In genomic region chr1:156692958-156693857, GRCh38 we compare ENCODE assay signal across 9 cellular contexts. TPM values are rescaled to one million over a fixed set of nuclear protein-coding genes. Genes with fewer than 3 reads are reported as not detected.
A peak's percentile ranks its signal among the peaks of the same experiment; 100 is the strongest.
DNase-seq lines count a peak whose midpoint lies in the region; ATAC-seq, FAIRE-seq and TF ChIP-seq lines count a peak whose summit lies in the region.
"Had no signal": no experiment of that assay in that cellular context is flagged by ENCODE, and none has a peak within 500 bp of the region (broad histone marks: within the 10 kb centered on the region; RNA-seq: fewer than 3 reads in every experiment).

No MANE protein-coding gene starts in this region.

- in situ Hi-C loops in K562 (cut with MboI) = no loop called here

- 0 out of 3 replicates have a peak, but pooled peaks cover 3% of the 10 kb centered on the region for H3K79me2 ChIP-seq in K562 (ENCODE audit: control insufficient read depth, insufficient read depth, low read length)

- ATAC-seq in K562 (peak; percentile 72), mucosa of descending colon (peak; percentile 18), left lobe of liver (no peak), GM18502 (IDR thresholded peaks at IDR 0.05; ENCODE audit: poor library complexity, unreplicated experiment) (no peak)
- ATAC-seq in activated CD4-positive, alpha-beta T cell treated with anti-CD3 and anti-CD28 coated beads for 36 hours = no peak

- H4K20me1 ChIP-seq in K562 (replicated peaks; ENCODE audit: control insufficient read depth, insufficient read depth, low read length) = no peaks in the 10 kb centered on the region

- TF ChIP-seq POLR2A in K562 (conservative IDR thresholded peaks at IDR 0.05) = peak; percentile 80

- peak overlapping the region; percentile 72 for H3K4me2 ChIP-seq in K562 (ENCODE audit: insufficient read depth, low read length)

- peak; percentile 89 for DNase-seq in DMS79 (lab: John Stamatoyannopoulos, UW)
- peak; percentile 98 to 99 for DNase-seq in NCI-H187 (lab: John Stamatoyannopoulos, UW)
- peak; percentile 80 to 89 (median 81) for DNase-seq in K562 (ENCODE audit: extremely low read depth in 1 of 4, low spot score in 3 of 4)
- peak in 1 of 3 donors; percentile 44 for DNase-seq in mucosa of descending colon
- no peak for DNase-seq in NOMO-1 treated with dmso at 0.1 percent for 144 hours (lab: John Stamatoyannopoulos, UW; ENCODE audit: unreplicated experiment)
- DNase-seq in left lobe of liver (ENCODE audit: low spot score) = no peak
- DNase-seq in activated CD4-positive, alpha-beta T cell treated with anti-CD3 and anti-CD28 coated beads for 36 hours = no peak

- H3K9me3 ChIP-seq in K562 (replicated peaks; ENCODE audit: control insufficient read depth, insufficient read depth, low read depth, low read length) (no peaks in the 10 kb centered on the region), mucosa of descending colon (no peaks in the 10 kb centered on the region)
- H3K9me3 ChIP-seq: right atrium auricular region had no signal

- H3K36me3 Mint-ChIP-seq in activated CD4-positive, alpha-beta T cell treated with anti-CD3 and anti-CD28 coated beads for 36 hours (ENCODE audit: low read depth) = no peaks in the 10 kb centered on the region

- CTCF ChIA-PET in K562 (lab: Yijun Ruan, JAX; ENCODE audit: low intra/inter-chr PET ratio) = interaction anchor here (0.8 to 6.6 kb wide), 3 partner anchors 13 to 168 kb away, joined by 3 to 143 read pairs (median 4); partner anchors contain the start of genes CRABP2, ISG20L2, METTL25B and NTRK1
- CTCF ChIA-PET in activated CD4-positive, alpha-beta T cell treated with anti-CD3 and anti-CD28 coated beads for 36 hours (lab: Charles Lee) = interaction anchor here (1.0 to 2.8 kb wide), 4 partner anchors 23 to 196 kb away, joined by 3 to 12 read pairs (median 3); no protein-coding TSS in a partner anchor

- H3K27me3 ChIP-seq in K562 (ENCODE audit: control insufficient read depth in 2 of 2, insufficient read depth in 2 of 2, low read length in 2 of 2) = no peaks in the 10 kb centered on the region

- POLR2A ChIA-PET in K562 (lab: Yijun Ruan, JAX) = interaction anchor here (0.6 to 5.9 kb wide), 7 partner anchors 14 to 165 kb away, joined by 3 to 60 read pairs (median 4); partner anchors contain the start of genes ISG20L2 and METTL25B
- POLR2A ChIA-PET in activated CD4-positive, alpha-beta T cell treated with anti-CD3 and anti-CD28 coated beads for 36 hours (lab: Charles Lee) = no interaction called here

- no peaks in the 10 kb centered on the region for H3K36me3 ChIP-seq in K562 (ENCODE audit: control insufficient read depth, insufficient read depth, low read length)
- H3K36me3 ChIP-seq in mucosa of descending colon (ENCODE audit: low read depth) = no peaks in the 10 kb centered on the region
- H3K36me3 ChIP-seq: right atrium auricular region had no signal

- H3K9me1 ChIP-seq in K562 (ENCODE audit: control insufficient read depth, insufficient read depth, low read length) = no peaks in the 10 kb centered on the region

- no peak overlapping the region for H3K4me3 Mint-ChIP-seq in activated CD4-positive, alpha-beta T cell treated with anti-CD3 and anti-CD28 coated beads for 36 hours

- TF ChIP-seq RAD21 in K562 (CRISPR knock-in tag; conservative IDR thresholded peaks at IDR 0.05 in 1 of 2, IDR thresholded peaks at IDR 0.05 in 1 of 2) = no peak

- WGBS in K562 (ENCODE audit: insufficient coverage, low coverage, missing lambda C conversion rate) = 6% methylated on average over 13 of the region's 16 CpGs

- TF ChIP-seq CTCF in K562 (IDR thresholded peaks at IDR 0.05 in 2 of 3, conservative IDR thresholded peaks at IDR 0.05 in 1 of 3; ENCODE audit: insufficient read depth in 2 of 3, low read depth in 1 of 3, low read length in 3 of 3) (no peak), mucosa of descending colon (IDR thresholded peaks at IDR 0.05) (no peak)

- H3K27ac ChIP-seq in K562 (ENCODE audit: extremely low read depth, low read depth, low read length) = peak overlapping the region; percentile 91
- H3K27ac ChIP-seq: right atrium auricular region had no signal

- no peaks in the 10 kb centered on the region for H3K9me3 Mint-ChIP-seq in activated CD4-positive, alpha-beta T cell treated with anti-CD3 and anti-CD28 coated beads for 36 hours (ENCODE audit: low read depth)

- H3K4me1 Mint-ChIP-seq in activated CD4-positive, alpha-beta T cell treated with anti-CD3 and anti-CD28 coated beads for 36 hours = peaks cover 22% of the 10 kb centered on the region

- H3K4me3 ChIP-seq in K562 = peak overlapping the region; percentile 28
- no peak overlapping the region for H3K4me3 ChIP-seq in mucosa of descending colon
- H3K4me3 ChIP-seq: right atrium auricular region had no signal

- H2AFZ ChIP-seq in K562 (ENCODE audit: low read depth, low read length) = peak overlapping the region; percentile 92

- peak overlapping the region; percentile 49 to 92 for H3K9ac ChIP-seq in K562 (ENCODE audit: insufficient read depth in 1 of 2, low read depth in 2 of 2, low read length in 2 of 2)

- H3K4me1 ChIP-seq in K562 (replicated peaks in 1 of 2; ENCODE audit: control insufficient read depth in 2 of 2, insufficient read depth in 2 of 2, low read length in 2 of 2) (peaks cover 49 to 62% of the 10 kb centered on the region in 2 experiments), mucosa of descending colon (ENCODE audit: low read depth) (peaks cover 16% of the 10 kb centered on the region)

- no peak overlapping the region for H3K27ac Mint-ChIP-seq in activated CD4-positive, alpha-beta T cell treated with anti-CD3 and anti-CD28 coated beads for 36 hours

- BruUV-seq in K562 (replicated peaks; lab: Mats Ljungman, UMichigan) = TSS peak; percentile 85

- FAIRE-seq in K562 (lab: Jason Lieb, UNC) = peak; percentile 80

- intact Hi-C loops in K562 (cut with micrococcal nuclease) = no loop called here
- intact Hi-C loops in mucosa of descending colon (cut with DNase I, micrococcal nuclease) = no loop called here
- intact Hi-C loops in activated CD4-positive, alpha-beta T cell treated with anti-CD3 and anti-CD28 coated beads for 36 hours (cut with DNase I, micrococcal nuclease) = no loop called here

- TF ChIP-seq EP300 in K562 (IDR thresholded peaks at IDR 0.05; ENCODE audit: low read length) = no peak; the same call in 1 of the 2 replicates

- H3K27me3 Mint-ChIP-seq in activated CD4-positive, alpha-beta T cell treated with anti-CD3 and anti-CD28 coated beads for 36 hours = peaks cover 58% of the 10 kb centered on the region

RNA-seq across cellular contexts. Expression of gene CRABP2, which starts 12.2 kb away (rescaled TPM):
- total RNA-seq in K562 (2011; cell fraction: chromatin; rRNA removed; ENCODE audit: low replicate concordance) = 0.86 TPM in 1 of 2 replicates, not detected in the other
- 0.39 and 1.0 TPM in 2 replicates for total RNA-seq in K562 (2011; cell fraction: nucleolus; rRNA removed)
- total RNA-seq in K562 (2011; cell fraction: nucleoplasm; rRNA removed) = 0.44 TPM in 1 of 2 replicates, not detected in the other
- total RNA-seq in K562 (2014; rRNA removed) (0.86 and 1.2 TPM in 2 replicates), K562 (2014; rRNA removed; fragmentation: Illumina TruSeq; extraction: Trizol) (0.32 and 0.36 TPM in 2 replicates), K562 (2015; rRNA removed; fragmentation: Illumina TruSeq; extraction: Trizol) (0.72 and 1.3 TPM in 2 replicates), K562 (2021) (1.5 and 1.6 TPM in 2 replicates), mucosa of descending colon (1 to 10 TPM in 2 of 3 donors, under 1 TPM in 1; 0.38 to 2.2 (median 1.2) TPM), left lobe of liver (0.33 TPM)
- polyA plus RNA-seq in K562 (2011; rRNA removed) (0.50 and 1.5 TPM in 2 replicates), K562 (2014; fragmentation: Illumina TruSeq; extraction: Trizol) (1.9 and 2.5 TPM in 2 replicates), K562 (2014; fragmentation: Nextera tagmentation; extraction: Ambion mirVana) (under 1 TPM; 0.30 to 0.52 TPM), K562 (2014; rRNA removed) (0.82 and 1.2 TPM in 2 replicates)
- polyA plus RNA-seq in K562 (2011; cell fraction: cytosol; rRNA removed) = 0.58 and 1.3 TPM in 2 replicates
- polyA plus RNA-seq in K562 (2011; cell fraction: nucleus; rRNA removed) = 1.8 and 2.6 TPM in 2 replicates
- polyA plus RNA-seq in K562 (2012) = 2.6 and 2.9 TPM in 2 replicates
- polyA minus RNA-seq in K562 (2011; rRNA and poly(A)+ RNA removed) = 0.28 and 0.72 TPM in 2 replicates
- not detected in 2 replicates for polyA minus RNA-seq in K562 (2011; cell fraction: cytosol; rRNA and poly(A)+ RNA removed)
- polyA minus RNA-seq in K562 (2011; cell fraction: nucleus; rRNA and poly(A)+ RNA removed) = not detected in 2 replicates
- under 1 TPM; 0.88 to 0.98 TPM for total RNA-seq in activated CD4-positive, alpha-beta T cell treated with anti-CD3 and anti-CD28 coated beads for 36 hours

RNA-seq across cellular contexts. Expression of gene NES, which starts 16.0 kb away (rescaled TPM):
- total RNA-seq in K562 (2011; cell fraction: chromatin; rRNA removed; ENCODE audit: low replicate concordance) = 1.5 and 2.0 TPM in 2 replicates
- total RNA-seq in K562 (2011; cell fraction: nucleolus; rRNA removed) = 1.7 TPM in 2 replicates
- 1.8 and 3.1 TPM in 2 replicates for total RNA-seq in K562 (2011; cell fraction: nucleoplasm; rRNA removed)
- total RNA-seq in K562 (2014; rRNA removed) = 5.8 and 6.6 TPM in 2 replicates
- 3.3 and 4.1 TPM in 2 replicates for total RNA-seq in K562 (2014; rRNA removed; fragmentation: Illumina TruSeq; extraction: Trizol)
- 4.8 and 4.9 TPM in 2 replicates for total RNA-seq in K562 (2015; rRNA removed; fragmentation: Illumina TruSeq; extraction: Trizol)
- total RNA-seq in K562 (2021) = 5.5 and 8.6 TPM in 2 replicates
- 2.7 TPM in 2 replicates for polyA plus RNA-seq in K562 (2011; rRNA removed)
- 1.5 and 2.5 TPM in 2 replicates for polyA plus RNA-seq in K562 (2011; cell fraction: cytosol; rRNA removed)
- 3.2 and 5.5 TPM in 2 replicates for polyA plus RNA-seq in K562 (2011; cell fraction: nucleus; rRNA removed)
- 6.5 and 7.0 TPM in 2 replicates for polyA plus RNA-seq in K562 (2012)
- polyA plus RNA-seq in K562 (2014; fragmentation: Illumina TruSeq; extraction: Trizol) = 5.4 and 6.3 TPM in 2 replicates
- under 1 TPM; 0.10 to 0.13 TPM for polyA plus RNA-seq in K562 (2014; fragmentation: Nextera tagmentation; extraction: Ambion mirVana)
- 2.5 and 4.2 TPM in 2 replicates for polyA plus RNA-seq in K562 (2014; rRNA removed)
- 2.3 and 2.4 TPM in 2 replicates for polyA minus RNA-seq in K562 (2011; rRNA and poly(A)+ RNA removed)
- 3.8 and 5.4 TPM in 2 replicates for polyA minus RNA-seq in K562 (2011; cell fraction: cytosol; rRNA and poly(A)+ RNA removed)
- polyA minus RNA-seq in K562 (2011; cell fraction: nucleus; rRNA and poly(A)+ RNA removed) = 1.2 and 1.4 TPM in 2 replicates
- 10 to 100 TPM in 1 of 3 donors, 1 to 10 TPM in 2; 3.0 to 11.4 (median 6.4) TPM for total RNA-seq in mucosa of descending colon
- total RNA-seq in left lobe of liver = 1.4 TPM
- total RNA-seq in activated CD4-positive, alpha-beta T cell treated with anti-CD3 and anti-CD28 coated beads for 36 hours = under 1 TPM in 1 of 2 experiments, not detected in 1; 0.02 TPM

RNA-seq across cellular contexts. Expression of gene METTL25B, which starts 35.1 kb away (rescaled TPM):
- 50.1 and 117 TPM in 2 replicates for total RNA-seq in K562 (2011; cell fraction: chromatin; rRNA removed; ENCODE audit: low replicate concordance)
- total RNA-seq in K562 (2011; cell fraction: nucleolus; rRNA removed) = 103 and 114 TPM in 2 replicates
- total RNA-seq in K562 (2011; cell fraction: nucleoplasm; rRNA removed) = 74.6 and 83.1 TPM in 2 replicates
- total RNA-seq in K562 (2014; rRNA removed) (33.1 and 39.1 TPM in 2 replicates), K562 (2014; rRNA removed; fragmentation: Illumina TruSeq; extraction: Trizol) (17.8 and 26.3 TPM in 2 replicates), K562 (2015; rRNA removed; fragmentation: Illumina TruSeq; extraction: Trizol) (27.0 and 30.3 TPM in 2 replicates), K562 (2021) (46.3 and 48.3 TPM in 2 replicates), mucosa of descending colon (10 to 100 TPM; 35.1 to 58.6 (median 44.4) TPM), left lobe of liver (26.8 TPM)
- polyA plus RNA-seq in K562 (2011; rRNA removed) (37.1 and 46.1 TPM in 2 replicates), K562 (2014; fragmentation: Illumina TruSeq; extraction: Trizol) (33.9 and 37.7 TPM in 2 replicates), K562 (2014; fragmentation: Nextera tagmentation; extraction: Ambion mirVana) (10 to 100 TPM in 1 of 2 experiments, 1 to 10 TPM in 1; 7.7 to 13.2 TPM), K562 (2014; rRNA removed) (41.8 and 57.4 TPM in 2 replicates)
- polyA plus RNA-seq in K562 (2011; cell fraction: cytosol; rRNA removed) = 44.7 and 53.0 TPM in 2 replicates
- 79.3 and 98.8 TPM in 2 replicates for polyA plus RNA-seq in K562 (2011; cell fraction: nucleus; rRNA removed)
- 34.9 and 66.4 TPM in 2 replicates for polyA plus RNA-seq in K562 (2012)
- polyA minus RNA-seq in K562 (2011; rRNA and poly(A)+ RNA removed) = 17.4 and 21.8 TPM in 2 replicates
- 20.6 and 27.1 TPM in 2 replicates for polyA minus RNA-seq in K562 (2011; cell fraction: cytosol; rRNA and poly(A)+ RNA removed)
- polyA minus RNA-seq in K562 (2011; cell fraction: nucleus; rRNA and poly(A)+ RNA removed) = 25.0 and 34.1 TPM in 2 replicates
- 10 to 100 TPM; 31.0 to 40.5 TPM for total RNA-seq in activated CD4-positive, alpha-beta T cell treated with anti-CD3 and anti-CD28 coated beads for 36 hours

RNA-seq across cellular contexts. Expression of gene ISG20L2, which starts 35.4 kb away (rescaled TPM):
- 62.5 and 90.4 TPM in 2 replicates for total RNA-seq in K562 (2011; cell fraction: chromatin; rRNA removed; ENCODE audit: low replicate concordance)
- 49.1 and 64.9 TPM in 2 replicates for total RNA-seq in K562 (2011; cell fraction: nucleolus; rRNA removed)
- 55.7 and 64.4 TPM in 2 replicates for total RNA-seq in K562 (2011; cell fraction: nucleoplasm; rRNA removed)
- total RNA-seq in K562 (2014; rRNA removed) (34.3 and 40.7 TPM in 2 replicates), K562 (2014; rRNA removed; fragmentation: Illumina TruSeq; extraction: Trizol) (57.7 and 59.6 TPM in 2 replicates), K562 (2015; rRNA removed; fragmentation: Illumina TruSeq; extraction: Trizol) (52.6 and 53.3 TPM in 2 replicates), K562 (2021) (46.3 and 50.3 TPM in 2 replicates), mucosa of descending colon (10 to 100 TPM; 27.8 to 33.0 (median 31.0) TPM), left lobe of liver (10.8 TPM)
- polyA plus RNA-seq in K562 (2011; rRNA removed) (59.5 and 63.8 TPM in 2 replicates), K562 (2014; fragmentation: Illumina TruSeq; extraction: Trizol) (100 and 130 TPM in 2 replicates), K562 (2014; fragmentation: Nextera tagmentation; extraction: Ambion mirVana) (10 to 100 TPM; 21.3 to 50.3 TPM), K562 (2014; rRNA removed) (41.5 and 50.9 TPM in 2 replicates)
- polyA plus RNA-seq in K562 (2011; cell fraction: cytosol; rRNA removed) = 60.2 and 77.5 TPM in 2 replicates
- 23.1 and 28.0 TPM in 2 replicates for polyA plus RNA-seq in K562 (2011; cell fraction: nucleus; rRNA removed)
- 45.7 and 45.9 TPM in 2 replicates for polyA plus RNA-seq in K562 (2012)
- polyA minus RNA-seq in K562 (2011; rRNA and poly(A)+ RNA removed) = 52.8 and 62.8 TPM in 2 replicates
- polyA minus RNA-seq in K562 (2011; cell fraction: cytosol; rRNA and poly(A)+ RNA removed) = 23.6 and 28.9 TPM in 2 replicates
- polyA minus RNA-seq in K562 (2011; cell fraction: nucleus; rRNA and poly(A)+ RNA removed) = 21.1 and 35.4 TPM in 2 replicates
- 10 to 100 TPM; 48.4 to 65.2 TPM for total RNA-seq in activated CD4-positive, alpha-beta T cell treated with anti-CD3 and anti-CD28 coated beads for 36 hours

RNA-seq across cellular contexts. Expression of gene MRPL24, which starts 47.7 kb away (rescaled TPM):
- total RNA-seq in K562 (2011; cell fraction: chromatin; rRNA removed; ENCODE audit: low replicate concordance) = 8.3 and 22.8 TPM in 2 replicates
- total RNA-seq in K562 (2011; cell fraction: nucleolus; rRNA removed) = 18.7 and 20.3 TPM in 2 replicates
- total RNA-seq in K562 (2011; cell fraction: nucleoplasm; rRNA removed) = 15.8 and 16.2 TPM in 2 replicates
- 103 and 134 TPM in 2 replicates for total RNA-seq in K562 (2014; rRNA removed)
- 91.6 and 91.8 TPM in 2 replicates for total RNA-seq in K562 (2014; rRNA removed; fragmentation: Illumina TruSeq; extraction: Trizol)
- 105 and 113 TPM in 2 replicates for total RNA-seq in K562 (2015; rRNA removed; fragmentation: Illumina TruSeq; extraction: Trizol)
- 74.0 and 74.3 TPM in 2 replicates for total RNA-seq in K562 (2021)
- 97.5 and 101 TPM in 2 replicates for polyA plus RNA-seq in K562 (2011; rRNA removed)
- polyA plus RNA-seq in K562 (2011; cell fraction: cytosol; rRNA removed) = 66.6 and 77.0 TPM in 2 replicates
- polyA plus RNA-seq in K562 (2011; cell fraction: nucleus; rRNA removed) = 59.6 and 61.8 TPM in 2 replicates
- 90.5 and 117 TPM in 2 replicates for polyA plus RNA-seq in K562 (2012)
- polyA plus RNA-seq in K562 (2014; fragmentation: Illumina TruSeq; extraction: Trizol) = 153 and 163 TPM in 2 replicates
- polyA plus RNA-seq in K562 (2014; fragmentation: Nextera tagmentation; extraction: Ambion mirVana) = 100 to 1,000 TPM; 206 to 267 TPM
- polyA plus RNA-seq in K562 (2014; rRNA removed) = 115 and 141 TPM in 2 replicates
- 43.9 and 56.9 TPM in 2 replicates for polyA minus RNA-seq in K562 (2011; rRNA and poly(A)+ RNA removed)
- polyA minus RNA-seq in K562 (2011; cell fraction: cytosol; rRNA and poly(A)+ RNA removed) = 23.8 and 27.5 TPM in 2 replicates
- 9.4 and 12.0 TPM in 2 replicates for polyA minus RNA-seq in K562 (2011; cell fraction: nucleus; rRNA and poly(A)+ RNA removed)
- total RNA-seq in mucosa of descending colon = 10 to 100 TPM; 50.1 to 61.7 (median 57.6) TPM
- 68.7 TPM for total RNA-seq in left lobe of liver
- 10 to 100 TPM; 81.9 to 89.7 TPM for total RNA-seq in activated CD4-positive, alpha-beta T cell treated with anti-CD3 and anti-CD28 coated beads for 36 hours

Comparison
In these comparisons a context has a peak if more than half of its experiments do, and no peak if none do; other contexts are left out.
1. DNase-seq: peak in DMS79 (single experiment), NCI-H187 (2 of 2) and K562 (4 of 4); none in NOMO-1 treated with dmso at 0.1 percent for 144 hours (single experiment), left lobe of liver (single experiment) and activated CD4-positive, alpha-beta T cell treated with anti-CD3 and anti-CD28 coated beads for 36 hours (single experiment).
2. ATAC-seq: peak in K562 (single experiment) and mucosa of descending colon (single experiment); none in left lobe of liver (single experiment), activated CD4-positive, alpha-beta T cell treated with anti-CD3 and anti-CD28 coated beads for 36 hours (single experiment) and GM18502 (single experiment).